17 cellular contexts compared by ENCODE assay signal in the genomic region with DNA sequence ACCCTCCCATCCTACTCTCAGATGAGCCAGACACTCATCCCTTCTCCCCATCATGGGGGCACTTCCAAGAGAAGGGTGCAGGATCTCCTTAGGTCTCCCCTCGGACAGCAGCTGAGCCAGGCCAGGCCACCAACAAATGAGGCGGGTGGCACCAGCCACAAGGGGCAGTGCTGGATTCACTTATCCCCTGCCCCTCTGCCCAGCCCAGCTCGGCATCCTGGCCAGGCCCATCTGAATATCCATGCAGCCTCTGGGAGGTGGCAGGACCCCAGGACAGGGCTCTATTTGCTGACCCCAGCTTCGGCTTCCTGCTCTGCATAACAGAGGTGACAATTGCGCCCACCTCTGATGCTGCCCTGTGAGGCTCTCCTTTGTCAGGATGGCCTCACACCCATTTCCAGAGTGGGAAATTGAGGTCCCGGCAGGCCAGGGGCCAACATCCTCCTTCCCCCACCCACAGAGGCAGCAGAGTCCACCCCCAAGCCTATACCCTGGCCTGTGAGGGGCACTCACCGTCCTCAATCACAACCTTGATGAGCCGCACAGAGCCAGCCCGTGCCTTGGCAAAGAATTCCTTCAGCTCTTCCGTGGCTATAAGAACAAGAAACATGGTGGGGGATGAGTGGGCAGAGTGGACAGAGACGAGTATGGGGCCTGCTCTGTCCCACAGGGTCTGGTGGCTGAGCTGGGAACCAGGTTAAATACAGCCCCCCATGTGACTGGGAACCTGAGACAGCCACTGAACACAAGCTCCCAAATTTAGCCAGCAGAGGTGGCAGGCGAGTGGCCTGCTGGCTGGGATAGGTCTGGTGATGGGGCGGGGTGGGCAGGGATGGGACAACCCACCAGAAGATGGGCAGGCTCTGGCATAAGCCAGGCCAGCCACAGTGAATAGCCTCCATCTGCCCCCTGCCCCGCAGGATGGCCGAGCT. TPM values are rescaled to one million over a fixed set of nuclear protein-coding genes. Genes with fewer than 3 reads are reported as not detected.
A peak's percentile ranks its signal among the peaks of the same experiment; 100 is the strongest.
DNase-seq lines count a peak whose midpoint lies in the region; ATAC-seq and TF ChIP-seq lines count a peak whose summit lies in the region.
"Had no signal": no experiment of that assay in that cellular context is flagged by ENCODE, and none has a peak within 500 bp of the region (broad histone marks: within the 10 kb centered on the region; RNA-seq: fewer than 3 reads in every experiment).

No MANE protein-coding gene starts in this region.

- H3K4me2 ChIP-seq in Loucy (ENCODE audit: low read depth, low read length, poor library complexity, severe bottlenecking) (peak overlapping the region; percentile 36), neuronal stem cell (ENCODE audit: insufficient read depth, low read length, poor library complexity, severe bottlenecking) (no peak overlapping the region), neural progenitor cell (no peak overlapping the region), trophoblast cell (ENCODE audit: low read length) (no peak overlapping the region)

- H4K8ac ChIP-seq in neuronal stem cell (ENCODE audit: low read depth, low read length) (no peak overlapping the region), trophoblast cell (ENCODE audit: low read depth, low read length) (no peak overlapping the region)

- H3K9me3 Mint-ChIP-seq in CD4-positive, alpha-beta T cell: no peaks in the 10 kb centered on the region
- no peaks in the 10 kb centered on the region for H3K9me3 Mint-ChIP-seq in neural progenitor cell
- H3K9me3 Mint-ChIP-seq: mesothelial cell of epicardium had no signal

- H2BK12ac ChIP-seq in neuronal stem cell (ENCODE audit: low read length) (no peak overlapping the region), trophoblast cell (ENCODE audit: low read length) (no peak overlapping the region)

- H3K36me3 Mint-ChIP-seq in CD4-positive, alpha-beta T cell (ENCODE audit: low read depth): peaks cover 73% of the 10 kb centered on the region
- H3K36me3 Mint-ChIP-seq in neural progenitor cell: peaks cover 7% of the 10 kb centered on the region

- H3K36me3 ChIP-seq in Loucy (ENCODE audit: insufficient read depth, low read length) (peaks cover 14% of the 10 kb centered on the region; the same call in 1 of the 2 replicates), neuronal stem cell (replicated peaks in 1 of 2; ENCODE audit: control insufficient read depth in 2 of 2, insufficient read depth in 2 of 2, low read length in 2 of 2) (peaks cover 14 to 29% of the 10 kb centered on the region in 2 donors), neural progenitor cell (no peaks in the 10 kb centered on the region), trophoblast cell (ENCODE audit: control insufficient read depth in 1 of 2, insufficient read depth in 2 of 2, low read length in 2 of 2) (peaks cover 37 to 42% of the 10 kb centered on the region in 2 experiments)

- H4K91ac ChIP-seq in neuronal stem cell (ENCODE audit: low read depth, low read length, poor library complexity) (no peak overlapping the region), trophoblast cell (ENCODE audit: low read depth, low read length) (no peak overlapping the region)

- H3K4me3 ChIP-seq in Loucy (ENCODE audit: low read length, poor library complexity, severe bottlenecking) (no peak overlapping the region), coronary artery (no peak overlapping the region), neuronal stem cell (ENCODE audit: low read length in 2 of 2) (no peak overlapping the region), neural progenitor cell (no peak overlapping the region), trophoblast cell (ENCODE audit: low read depth, low read length) (no peak overlapping the region)
- H3K4me3 ChIP-seq: colonic mucosa had no signal

- no CpG with 5 or more reads among the region's 15 CpGs for WGBS in neuronal stem cell (ENCODE audit: extremely low coverage in 2 of 2, insufficient read length in 2 of 2, insufficient replicate concordance in 1 of 2), 2 donors
- no CpG with 5 or more reads among the region's 15 CpGs for WGBS in trophoblast cell (ENCODE audit: extremely low coverage, insufficient coverage, insufficient read length)

- H3K79me1 ChIP-seq in neuronal stem cell (ENCODE audit: low read depth, low read length) (no peaks in the 10 kb centered on the region), trophoblast cell (ENCODE audit: low read length) (peaks cover 12% of the 10 kb centered on the region)

- H3K27me3 Mint-ChIP-seq in CD4-positive, alpha-beta T cell: no peaks in the 10 kb centered on the region
- peaks cover 6% of the 10 kb centered on the region for H3K27me3 Mint-ChIP-seq in neural progenitor cell (ENCODE audit: insufficient read depth, low read depth)

- H2BK120ac ChIP-seq in neuronal stem cell (ENCODE audit: low read depth, low read length) (no peak overlapping the region), trophoblast cell (ENCODE audit: insufficient read depth, low read length, poor library complexity) (no peak overlapping the region)

- H3K9ac ChIP-seq in Loucy (ENCODE audit: low read depth, low read length, poor library complexity, severe bottlenecking): no peak overlapping the region
- H3K9ac ChIP-seq in neuronal stem cell (ENCODE audit: low read depth, low read length, poor library complexity): no peak overlapping the region
- no peak overlapping the region for H3K9ac ChIP-seq in neural progenitor cell
- H3K9ac ChIP-seq in trophoblast cell (ENCODE audit: low read length): no peak overlapping the region

- H3K23ac ChIP-seq in neuronal stem cell (ENCODE audit: low read depth, low read length, poor library complexity): no peak overlapping the region
- H3K23ac ChIP-seq in trophoblast cell (ENCODE audit: low read length): no peak overlapping the region

- no peaks in the 10 kb centered on the region for H3K9me2 ChIP-seq in Loucy (replicated peaks; ENCODE audit: low read depth, low read length)

- no peak overlapping the region for H2AFZ ChIP-seq in Loucy (ENCODE audit: low read length)
- H2AFZ ChIP-seq in neuronal stem cell (ENCODE audit: low read length): no peak overlapping the region
- no peak overlapping the region for H2AFZ ChIP-seq in neural progenitor cell (replicated peaks)
- H2AFZ ChIP-seq in trophoblast cell (ENCODE audit: insufficient read depth, low read length, poor library complexity): no peak overlapping the region

- POLR2A ChIA-PET in CD4-positive, alpha-beta T cell (lab: Charles Lee): interaction anchor here (6.3 to 17.5 kb wide), 3 partner anchors 11 to 44 kb away, joined by 74 to 293 read pairs (median 134); a partner anchor contains a TSS

- intact Hi-C loops in CD4-positive, alpha-beta T cell (cut with DNase I, micrococcal nuclease): loop anchor here in 1 of 2 experiments (5.0 kb wide), 1 partner anchor 173 kb away; no protein-coding TSS in a partner anchor

- H3F3A ChIP-seq in Loucy (ENCODE audit: low read depth) (no peaks in the 10 kb centered on the region), neural progenitor cell (ENCODE audit: low read depth) (no peaks in the 10 kb centered on the region)

- no peak overlapping the region for H4K12ac ChIP-seq in trophoblast cell (ENCODE audit: low read depth, low read length)

- TF ChIP-seq CTCF in CD4-positive, alpha-beta T cell (IDR thresholded peaks at IDR 0.05): no peak
- TF ChIP-seq CTCF in Loucy (conservative IDR thresholded peaks at IDR 0.05; ENCODE audit: low read length) (peak; percentile 40), coronary artery (IDR thresholded peaks at IDR 0.05) (no peak), neural progenitor cell (IDR thresholded peaks at IDR 0.05) (no peak)

- peaks cover 22% of the 10 kb centered on the region for H3K4me1 ChIP-seq in Loucy (ENCODE audit: insufficient read depth, low read length, poor library complexity, severe bottlenecking)
- peaks cover 15 to 16% of the 10 kb centered on the region in 2 donors for H3K4me1 ChIP-seq in neuronal stem cell (ENCODE audit: control insufficient read depth in 2 of 2, insufficient read depth in 1 of 2, low read depth in 1 of 2, low read length in 2 of 2)
- H3K4me1 ChIP-seq in neural progenitor cell: peaks cover 8% of the 10 kb centered on the region
- peaks cover 14 to 16% of the 10 kb centered on the region in 2 experiments for H3K4me1 ChIP-seq in trophoblast cell (ENCODE audit: control insufficient read depth in 1 of 2, insufficient read depth in 2 of 2, low read length in 2 of 2)

- H2BK5ac ChIP-seq in neuronal stem cell (ENCODE audit: low read length): no peak overlapping the region
- H2BK5ac ChIP-seq in trophoblast cell (ENCODE audit: low read depth, low read length, poor library complexity): no peak overlapping the region

- CTCF ChIA-PET in CD4-positive, alpha-beta T cell (lab: Charles Lee): interaction anchor here (0.6 to 4.9 kb wide), 4 partner anchors 13 to 104 kb away, joined by 3 to 62 read pairs (median 7); a partner anchor contains a TSS

- H4K20me1 ChIP-seq in Loucy (ENCODE audit: insufficient read depth, low read length, poor library complexity, severe bottlenecking): peaks cover 30% of the 10 kb centered on the region
- peaks cover 10% of the 10 kb centered on the region for H4K20me1 ChIP-seq in neural progenitor cell (ENCODE audit: low read depth)

- H3K18ac ChIP-seq in neuronal stem cell (ENCODE audit: low read length) (peak overlapping the region; percentile 80), trophoblast cell (ENCODE audit: low read length) (no peak overlapping the region)

- peaks cover 76% of the 10 kb centered on the region for H3K4me1 Mint-ChIP-seq in CD4-positive, alpha-beta T cell (ENCODE audit: low read depth)
- H3K4me1 Mint-ChIP-seq in neural progenitor cell: peaks cover 17% of the 10 kb centered on the region

- H3K4me3 Mint-ChIP-seq in CD4-positive, alpha-beta T cell: peak overlapping the region; percentile 69
- no peak overlapping the region for H3K4me3 Mint-ChIP-seq in neural progenitor cell
- H3K4me3 Mint-ChIP-seq: mesothelial cell of epicardium had no signal

- peak overlapping the region; percentile 63 for H3K27ac Mint-ChIP-seq in CD4-positive, alpha-beta T cell
- H3K27ac Mint-ChIP-seq in neural progenitor cell: no peak overlapping the region
- H3K27ac Mint-ChIP-seq: mesothelial cell of epicardium had no signal

- H3K27me3 ChIP-seq in CD4-positive, alpha-beta T cell (ENCODE audit: control insufficient read depth, insufficient read depth, low read length): no peaks in the 10 kb centered on the region
- H3K27me3 ChIP-seq in Loucy (ENCODE audit: insufficient read depth, low read length, poor library complexity, severe bottlenecking): no peaks in the 10 kb centered on the region
- no peaks in the 10 kb centered on the region for H3K27me3 ChIP-seq in neuronal stem cell (ENCODE audit: control insufficient read depth in 3 of 3, insufficient read depth in 3 of 3, low read depth in 1 of 3, low read length in 3 of 3)
- H3K27me3 ChIP-seq in neural progenitor cell: no peaks in the 10 kb centered on the region
- H3K27me3 ChIP-seq in trophoblast cell (ENCODE audit: insufficient read depth, low read length): no peaks in the 10 kb centered on the region
- H3K27me3 ChIP-seq: BE2C, colonic mucosa had no signal

- no peak overlapping the region for H2BK15ac ChIP-seq in neuronal stem cell (ENCODE audit: low read length)

- H3K4ac ChIP-seq in neuronal stem cell (ENCODE audit: low read length) (no peak overlapping the region), trophoblast cell (ENCODE audit: low read depth, low read length) (no peak overlapping the region)

- H3K14ac ChIP-seq in neuronal stem cell (ENCODE audit: low read length) (no peak overlapping the region), trophoblast cell (ENCODE audit: low read length) (no peak overlapping the region)

- H3K79me2 ChIP-seq in Loucy (ENCODE audit: insufficient read depth, low read length): peaks cover 51% of the 10 kb centered on the region
- peaks cover 1% of the 10 kb centered on the region for H3K79me2 ChIP-seq in neural progenitor cell (ENCODE audit: low read depth)
- peaks cover 7% of the 10 kb centered on the region for H3K79me2 ChIP-seq in trophoblast cell (ENCODE audit: control insufficient read depth, insufficient read depth, low read length, poor library complexity)

- no peak for ATAC-seq in CD4-positive, alpha-beta T cell (ENCODE audit: poor library complexity)
- ATAC-seq in GM21515 (IDR thresholded peaks at IDR 0.05; ENCODE audit: unreplicated experiment): no peak

- H3K27ac ChIP-seq in CD4-positive, alpha-beta T cell (ENCODE audit: low read depth, low read length): peak overlapping the region; percentile 17
- H3K27ac ChIP-seq in coronary artery: peak overlapping the region in 1 of 2 donors; percentile 20
- H3K27ac ChIP-seq in neuronal stem cell (replicated peaks; ENCODE audit: low read length): no peak overlapping the region
- no peak overlapping the region for H3K27ac ChIP-seq in neural progenitor cell
- H3K27ac ChIP-seq in trophoblast cell (ENCODE audit: low read depth, low read length): no peak overlapping the region
- H3K27ac ChIP-seq: colonic mucosa had no signal

- no peak overlapping the region for H2AK5ac ChIP-seq in neuronal stem cell (ENCODE audit: low read depth, low read length)
- no peak overlapping the region for H2AK5ac ChIP-seq in trophoblast cell (ENCODE audit: low read length)

- H3K9me3 ChIP-seq in CD4-positive, alpha-beta T cell (ENCODE audit: control insufficient read depth, low read length): no peaks in the 10 kb centered on the region
- H3K9me3 ChIP-seq in Loucy (ENCODE audit: insufficient read depth, low read depth, low read length) (no peaks in the 10 kb centered on the region), neuronal stem cell (replicated peaks in 1 of 2; ENCODE audit: control insufficient read depth in 2 of 2, insufficient read depth in 1 of 2, low read depth in 1 of 2, low read length in 2 of 2) (no peaks in the 10 kb centered on the region), neural progenitor cell (ENCODE audit: low read depth) (no peaks in the 10 kb centered on the region), trophoblast cell (ENCODE audit: insufficient read depth, low read depth, low read length) (peaks cover 4% of the 10 kb centered on the region)
- H3K9me3 ChIP-seq: BE2C, colonic mucosa had no signal

- DNase-seq in CD4-positive, alpha-beta T cell: no peak
- DNase-seq in coronary artery (ENCODE audit: low spot score) (peak; percentile 72), neuronal stem cell (ENCODE audit: low spot score) (no peak), neural progenitor cell (ENCODE audit: low spot score) (no peak), trophoblast cell (no peak), inferior parietal cortex (ENCODE audit: extremely low spot score) (no peak)
- DNase-seq: activated CD4-positive, alpha-beta T cell treated with anti-CD3 and anti-CD28 coated beads for 48 hours; BE2C; colonic mucosa; NCI-H2171; stimulated activated CD4-positive, alpha-beta T cell treated with anti-CD3 and anti-CD28 coated beads, Interleukin-2, amount 100 ng/mL, for 48 hours; stimulated activated naive CD4-positive, alpha-beta T cell had no signal

RNA-seq across cellular contexts. Expression of a gene that starts 4.2 kb away (rescaled TPM):
- total RNA-seq in CD4-positive, alpha-beta T cell: 10 to 100 TPM; 17.4 to 21.7 TPM
- 21.7 TPM for polyA plus RNA-seq in neuronal stem cell (2013, experiment 1 of 2)
- polyA plus RNA-seq in neuronal stem cell (2013, experiment 2 of 2): 20.9 TPM
- total RNA-seq in neural progenitor cell (ENCODE audit: low replicate concordance): 21.9 and 44.9 TPM in 2 replicates
- polyA plus RNA-seq in trophoblast cell (2013): 39.5 and 39.9 TPM in 2 replicates

RNA-seq across cellular contexts. Expression of a gene that starts 9.3 kb away (rescaled TPM):
- total RNA-seq in CD4-positive, alpha-beta T cell: under 1 TPM; 0.08 to 0.17 TPM
- 0.04 TPM for polyA plus RNA-seq in neuronal stem cell (2013, experiment 1 of 2)
- polyA plus RNA-seq in neuronal stem cell (2013, experiment 2 of 2): 0.10 TPM
- total RNA-seq in neural progenitor cell (ENCODE audit: low replicate concordance): not detected in 2 replicates
- polyA plus RNA-seq in trophoblast cell (2013): 0.04 and 0.10 TPM in 2 replicates
- total RNA-seq: MCF 10A, pulmonary artery endothelial cell had no signal

RNA-seq across cellular contexts. Expression of a gene that starts 10.8 kb away (rescaled TPM):
- 10 to 100 TPM; 36.7 to 40.2 TPM for total RNA-seq in CD4-positive, alpha-beta T cell
- polyA plus RNA-seq in neuronal stem cell (2013, experiment 1 of 2): 3.5 TPM
- polyA plus RNA-seq in neuronal stem cell (2013, experiment 2 of 2): 3.7 TPM
- 1.1 and 3.1 TPM in 2 replicates for total RNA-seq in neural progenitor cell (ENCODE audit: low replicate concordance)
- 3.0 and 3.5 TPM in 2 replicates for polyA plus RNA-seq in trophoblast cell (2013)

RNA-seq across cellular contexts. Expression of a gene that starts 36.8 kb away (rescaled TPM):
- total RNA-seq in CD4-positive, alpha-beta T cell: 1 to 10 TPM; 6.0 to 7.0 TPM
- polyA plus RNA-seq in neuronal stem cell (2013, experiment 1 of 2): 37.3 TPM
- 36.5 TPM for polyA plus RNA-seq in neuronal stem cell (2013, experiment 2 of 2)
- 35.0 and 54.9 TPM in 2 replicates for total RNA-seq in neural progenitor cell (ENCODE audit: low replicate concordance)
- polyA plus RNA-seq in trophoblast cell (2013): 117 and 125 TPM in 2 replicates

RNA-seq across cellular contexts. Expression of a gene that starts 43.7 kb away (rescaled TPM):
- total RNA-seq in CD4-positive, alpha-beta T cell: 100 to 1,000 TPM; 114 TPM
- 37.2 TPM for polyA plus RNA-seq in neuronal stem cell (2013, experiment 1 of 2)
- 38.6 TPM for polyA plus RNA-seq in neuronal stem cell (2013, experiment 2 of 2)
- total RNA-seq in neural progenitor cell (ENCODE audit: low replicate concordance): 45.4 and 49.2 TPM in 2 replicates
- polyA plus RNA-seq in trophoblast cell (2013): 30.8 and 31.8 TPM in 2 replicates
